Comparison of ENCODE assay signal across 15 cellular contexts in genomic region chr19:17530586-17530985, GRCh38. TPM values are rescaled to one million over a fixed set of nuclear protein-coding genes. Genes with fewer than 3 reads are reported as not detected.
DNase-seq lines count a peak whose midpoint lies in the region; ATAC-seq lines count a peak whose summit lies in the region.
"Had no signal": no experiment of that assay in that cellular context is flagged by ENCODE, and none has a peak within 500 bp of the region (broad histone marks: within the 10 kb centered on the region; RNA-seq: fewer than 3 reads in every experiment).

No MANE protein-coding gene starts in this region.

- H3K4me3 ChIP-seq in mesendoderm (ENCODE audit: low read length): no peak overlapping the region

- H4K5ac ChIP-seq in mesendoderm (ENCODE audit: low read length): no peak overlapping the region

- no peak overlapping the region for H4K8ac ChIP-seq in mesendoderm (ENCODE audit: low read depth, low read length)

- no peaks in the 10 kb centered on the region for H3K36me3 ChIP-seq in mesendoderm (ENCODE audit: control insufficient read depth, insufficient read depth, low read length)

- H3K4me1 Mint-ChIP-seq in IgD-negative memory B cell: peaks cover 16 to 25% (median 17%) of the 10 kb centered on the region in 3 donors

- no peak overlapping the region for H3K4ac ChIP-seq in mesendoderm (ENCODE audit: low read depth, low read length)

- H3K4me1 ChIP-seq in mesendoderm (ENCODE audit: control insufficient read depth, low read depth, low read length): peaks cover 4% of the 10 kb centered on the region

- H3K27me3 ChIP-seq in mesendoderm (ENCODE audit: insufficient read depth, low read length, poor library complexity): no peaks in the 10 kb centered on the region

- H3K23ac ChIP-seq in mesendoderm (ENCODE audit: low read length): no peak overlapping the region

- no peaks in the 10 kb centered on the region for H3K79me2 ChIP-seq in mesendoderm (ENCODE audit: control insufficient read depth, insufficient read depth, low read length)

- ATAC-seq in HG02571 (IDR thresholded peaks at IDR 0.05; ENCODE audit: unreplicated experiment) (no peak), GM18861 (IDR thresholded peaks at IDR 0.05; ENCODE audit: unreplicated experiment) (no peak)
- ATAC-seq: activated CD4-positive, CD25-positive, alpha-beta regulatory T cell treated with anti-CD3 and anti-CD28 coated beads, Interleukin-2, amount 50 U/mL, for 24 hours; left colon had no signal

- WGBS in mesendoderm (ENCODE audit: extremely low coverage, insufficient coverage, low lambda C conversion rate): no CpG with 5 or more reads among the region's 8 CpGs

- no peak overlapping the region for H3K27ac ChIP-seq in mesendoderm (ENCODE audit: low read depth, low read length)
- H3K27ac ChIP-seq: epithelial cell of prostate had no signal

- no peak overlapping the region for H3K18ac ChIP-seq in mesendoderm (ENCODE audit: low read length)

- H3K27ac Mint-ChIP-seq in IgD-negative memory B cell: peak overlapping the region in 2 of 3 donors; percentile 80 to 90

- peak overlapping the region; percentile 70 for H3K56ac ChIP-seq in mesendoderm (ENCODE audit: low read length)

- H2BK120ac ChIP-seq in mesendoderm (ENCODE audit: low read depth, low read length): no peak overlapping the region

- no peak overlapping the region for H2BK5ac ChIP-seq in mesendoderm (ENCODE audit: low read length)

- no peak overlapping the region for H3K9ac ChIP-seq in mesendoderm (ENCODE audit: low read length)
- H3K9ac ChIP-seq: SK-N-SH had no signal

- DNase-seq in DMS53 treated with DMSO at 0.1 percent for 48 hours (lab: John Stamatoyannopoulos, UW; ENCODE audit: unreplicated experiment) (peak; percentile 53), SHP77 (lab: John Stamatoyannopoulos, UW) (peak; percentile 66 to 88), mesendoderm (peak; percentile 90), mucosa of gallbladder (ENCODE audit: low spot score) (no peak)
- no peak for DNase-seq in activated CD8-positive, alpha-beta memory T cell treated with anti-CD3 and anti-CD28 coated beads, Interleukin-2, amount 50 U/mL, for 48 hours
- DNase-seq: CD4-positive, alpha-beta memory T cell; central memory CD4-positive, alpha-beta T cell; left colon; naive thymus-derived CD8-positive, alpha-beta T cell; SK-N-SH had no signal

- H3K9me3 Mint-ChIP-seq in IgD-negative memory B cell: no peaks in the 10 kb centered on the region

- H3K36me3 Mint-ChIP-seq in IgD-negative memory B cell: peaks cover 6% of the 10 kb centered on the region
- H3K36me3 Mint-ChIP-seq: CD4-positive, alpha-beta memory T cell; naive thymus-derived CD8-positive, alpha-beta T cell had no signal

- no peaks in the 10 kb centered on the region for H3K27me3 Mint-ChIP-seq in IgD-negative memory B cell
- H3K27me3 Mint-ChIP-seq: CD4-positive, alpha-beta memory T cell; naive thymus-derived CD8-positive, alpha-beta T cell had no signal

- H2BK15ac ChIP-seq in mesendoderm (replicated peaks; ENCODE audit: low read depth): no peak overlapping the region

- no peak overlapping the region for H3K4me2 ChIP-seq in mesendoderm (ENCODE audit: low read length)
- H3K4me2 ChIP-seq: SK-N-SH had no signal

- H2AK5ac ChIP-seq in mesendoderm (ENCODE audit: low read length): no peak overlapping the region

- H3K4me3 Mint-ChIP-seq in IgD-negative memory B cell: peak overlapping the region in 2 of 4 donors; percentile 32 to 53
- H3K4me3 Mint-ChIP-seq: CD4-positive, alpha-beta memory T cell had no signal

- no peaks in the 10 kb centered on the region for H3K79me1 ChIP-seq in mesendoderm (ENCODE audit: low read length)

RNA-seq across cellular contexts. Expression of gene PGLS, which starts 19.1 kb away (rescaled TPM):
- polyA plus RNA-seq in IgD-negative memory B cell: 106 TPM
- polyA plus RNA-seq in mesendoderm (2013, experiment 1 of 2): 62.3 TPM
- 62.5 TPM for polyA plus RNA-seq in mesendoderm (2013, experiment 2 of 2)
- total RNA-seq in mucosa of gallbladder: 93.0 TPM

RNA-seq across cellular contexts. Expression of gene COLGALT1, which starts 24.9 kb away (rescaled TPM):
- polyA plus RNA-seq in IgD-negative memory B cell: 11.5 TPM
- 37.7 TPM for polyA plus RNA-seq in mesendoderm (2013, experiment 1 of 2)
- polyA plus RNA-seq in mesendoderm (2013, experiment 2 of 2): 38.0 TPM
- total RNA-seq in mucosa of gallbladder: 71.1 TPM

Comparison
In these comparisons a context has a peak if more than half of its experiments do, and no peak if none do; other contexts are left out.
1. DNase-seq: peak in DMS53 treated with DMSO at 0.1 percent for 48 hours (single experiment), SHP77 (2 of 2) and mesendoderm (single experiment); none in activated CD8-positive, alpha-beta memory T cell treated with anti-CD3 and anti-CD28 coated beads, Interleukin-2, amount 50 U/mL, for 48 hours (single experiment) and mucosa of gallbladder (single experiment).